ENCODE assay signal across 31 cellular contexts in the genomic region with DNA sequence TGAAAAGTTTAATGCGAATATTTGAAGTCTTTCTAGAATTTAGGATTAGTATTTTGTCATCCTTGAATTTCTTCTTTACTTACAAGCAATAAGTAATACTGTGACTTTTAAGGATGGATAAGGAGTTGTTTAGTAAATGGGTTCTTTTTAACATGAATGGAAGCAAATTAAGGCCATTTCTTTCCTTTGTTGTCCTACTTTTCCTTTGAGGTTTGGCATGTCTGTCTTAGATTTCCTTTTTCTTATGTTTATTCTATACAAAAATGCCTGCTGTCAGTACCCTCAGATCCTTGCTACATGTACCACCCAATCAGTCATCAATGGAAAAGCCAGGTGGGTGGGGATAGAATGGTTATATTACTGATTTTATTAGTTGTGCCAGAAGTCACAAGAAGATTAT. TPM values are rescaled to one million over a fixed set of nuclear protein-coding genes. Genes with fewer than 3 reads are reported as not detected.
DNase-seq lines count a peak whose midpoint lies in the region; ATAC-seq and TF ChIP-seq lines count a peak whose summit lies in the region.
"Had no signal": no experiment of that assay in that cellular context is flagged by ENCODE, and none has a peak within 500 bp of the region (broad histone marks: within the 10 kb centered on the region; RNA-seq: fewer than 3 reads in every experiment).

No MANE protein-coding gene starts in this region.

- H3K9me3 ChIP-seq in H9 (ENCODE audit: control insufficient read depth, low read depth, low read length) (no peaks in the 10 kb centered on the region), smooth muscle cell (replicated peaks; ENCODE audit: low read depth) (no peaks in the 10 kb centered on the region)
- H3K9me3 ChIP-seq: A549; BE2C; BLaER1; BLaER1 treated with 17β-estradiol and CSF1 and Interleukin-3, amounts not matched to agents 10 nM and 100 nM; Caco-2 had no signal

- no peak overlapping the region for H2BK15ac ChIP-seq in H9 (ENCODE audit: low read depth, low read length)

- H3T11ph ChIP-seq in H9 (ENCODE audit: low read length): no peak overlapping the region

- H3K14ac ChIP-seq in H9 (ENCODE audit: insufficient read depth, low read length): no peak overlapping the region

- H4K8ac ChIP-seq in H9 (replicated peaks; ENCODE audit: insufficient read length, low read depth, low read length): no peak overlapping the region

- H2AFZ ChIP-seq in GM23338: no peak overlapping the region
- no peak overlapping the region for H2AFZ ChIP-seq in H9 (ENCODE audit: low read length)
- no peak overlapping the region for H2AFZ ChIP-seq in smooth muscle cell (ENCODE audit: low read depth)

- no peaks in the 10 kb centered on the region; the same call in 1 of the 2 replicates for H3K9me2 ChIP-seq in GM23338 (ENCODE audit: insufficient read depth)

- H2BK20ac ChIP-seq in H9 (ENCODE audit: low read depth, low read length, poor library complexity, severe bottlenecking): no peak overlapping the region

- ATAC-seq in GM23338: no peak
- ATAC-seq: A549; CD8-positive, alpha-beta T cell had no signal

- H3K79me1 ChIP-seq in H9 (ENCODE audit: insufficient read depth, low read depth, low read length, poor library complexity, severe bottlenecking): no peaks in the 10 kb centered on the region

- H4K20me1 ChIP-seq in GM23338 (replicated peaks; ENCODE audit: insufficient read depth) (no peaks in the 10 kb centered on the region), H9 (ENCODE audit: control insufficient read depth, insufficient read depth, insufficient read length) (no peaks in the 10 kb centered on the region), smooth muscle cell (ENCODE audit: low read depth) (peaks cover 10% of the 10 kb centered on the region)
- H4K20me1 ChIP-seq: BLaER1 treated with 17β-estradiol and CSF1 and Interleukin-3, amounts not matched to agents 10 nM and 100 nM had no signal

- H3K36me3 ChIP-seq in GM23338 (ENCODE audit: insufficient read depth) (no peaks in the 10 kb centered on the region), smooth muscle cell (ENCODE audit: low read depth) (peaks cover 1% of the 10 kb centered on the region)

- TF ChIP-seq CTCF in GM23338 (conservative IDR thresholded peaks at IDR 0.05; ENCODE audit: low read depth in 2 of 2): no peak
- no peak for TF ChIP-seq CTCF in H9 (conservative IDR thresholded peaks at IDR 0.05)
- no peak for TF ChIP-seq CTCF in smooth muscle cell (IDR thresholded peaks at IDR 0.05; ENCODE audit: borderline replicate concordance, insufficient read depth, poor library complexity, severe bottlenecking)

- H2AK5ac ChIP-seq in H9 (ENCODE audit: insufficient read length, low read length): no peak overlapping the region

- no peak for DNase-seq in GM23338 (ENCODE audit: low spot score)
- no peak for DNase-seq in H9
- DNase-seq in smooth muscle cell (lab: John Stamatoyannopoulos, UW; ENCODE audit: unreplicated experiment): no peak
- DNase-seq in activated T-cell treated with anti-CD3 and anti-CD28 coated beads, Interleukin-2, amount 50 U/mL, for 48 hours: no peak
- DNase-seq: 8988T; ACHN; AML-193; BE2C; C1 segment of cervical spinal cord; Caco-2; Calu3; CD4-positive, alpha-beta memory T cell; CD4-positive, alpha-beta T cell; CD4-positive, CD25-positive, alpha-beta regulatory T cell; CD8-positive, alpha-beta memory T cell; CD8-positive, alpha-beta T cell; COR-L47; DMS 273 treated with DMSO at 0.1 percent for 48 hours; DMS153; DMS53; DMS79; DMS79 treated with DMSO at 0.1 percent for 48 hours; DND-41; EL had no signal

- H3K56ac ChIP-seq in H9 (ENCODE audit: insufficient read length, low read depth, low read length): no peak overlapping the region

- H3K23ac ChIP-seq in H9 (ENCODE audit: insufficient read length, low read depth, low read length): no peak overlapping the region

- no peak overlapping the region for H2BK120ac ChIP-seq in H9 (ENCODE audit: low read depth, low read length, poor library complexity, severe bottlenecking)

- peaks cover 1% of the 10 kb centered on the region for H3K27me3 Mint-ChIP-seq in GM23338 (ENCODE audit: insufficient read depth, low read depth, poor library complexity)
- no peaks in the 10 kb centered on the region for H3K27me3 Mint-ChIP-seq in H9 (ENCODE audit: low read depth)
- H3K27me3 Mint-ChIP-seq: B cell; CD4-positive, alpha-beta memory T cell; CD4-positive, alpha-beta T cell; CD4-positive, CD25-positive, alpha-beta regulatory T cell; CD8-positive, alpha-beta memory T cell had no signal

- H3K4me1 Mint-ChIP-seq in GM23338 (peaks cover 33% of the 10 kb centered on the region), H9 (peaks cover 25 to 41% of the 10 kb centered on the region in 2 experiments)
- H3K4me1 Mint-ChIP-seq: CD14-positive monocyte had no signal

- H3F3A ChIP-seq in GM23338 (replicated peaks; ENCODE audit: low read depth) (no peaks in the 10 kb centered on the region), smooth muscle cell (ENCODE audit: low read depth) (no peaks in the 10 kb centered on the region)

- no peak overlapping the region for H3K18ac ChIP-seq in H9 (ENCODE audit: insufficient read length, low read depth, low read length)

- H3K4me1 ChIP-seq in GM23338 (ENCODE audit: insufficient read depth) (peaks cover 48% of the 10 kb centered on the region), H9 (ENCODE audit: insufficient read depth, low read length) (peaks cover 9% of the 10 kb centered on the region; the same call in 1 of the 2 replicates), smooth muscle cell (ENCODE audit: low read depth) (no peaks in the 10 kb centered on the region)
- H3K4me1 ChIP-seq: A549; BE2C; BLaER1; BLaER1 treated with 17β-estradiol and CSF1 and Interleukin-3, amounts not matched to agents 10 nM and 100 nM; Caco-2 had no signal

- H3K4ac ChIP-seq in H9 (ENCODE audit: low read depth, low read length): no peak overlapping the region

- no peak overlapping the region for H2BK5ac ChIP-seq in H9 (ENCODE audit: insufficient read length, low read length)

- no peak overlapping the region for H4K91ac ChIP-seq in H9 (ENCODE audit: insufficient read length, low read depth, low read length)

- no peak overlapping the region for H4K5ac ChIP-seq in H9 (ENCODE audit: insufficient read length, low read depth, low read length)

- no peaks in the 10 kb centered on the region for H3K23me2 ChIP-seq in H9 (ENCODE audit: insufficient read length, low read depth, low read length, poor library complexity, severe bottlenecking)

- peak overlapping the region; percentile 22 for H3K4me2 ChIP-seq in GM23338
- peak overlapping the region; percentile 21 for H3K4me2 ChIP-seq in H9 (ENCODE audit: insufficient read depth, insufficient read length, low read length)
- no peak overlapping the region for H3K4me2 ChIP-seq in smooth muscle cell
- H3K4me2 ChIP-seq: A549; BLaER1; BLaER1 treated with 17β-estradiol and CSF1 and Interleukin-3, amounts not matched to agents 10 nM and 100 nM had no signal

- no peak overlapping the region for H3K4me3 Mint-ChIP-seq in GM23338
- H3K4me3 Mint-ChIP-seq in H9: no peak overlapping the region
- H3K4me3 Mint-ChIP-seq: B cell; CD14-positive monocyte; CD4-positive, alpha-beta memory T cell; CD4-positive, alpha-beta T cell; CD4-positive, CD25-positive, alpha-beta regulatory T cell; CD8-positive, alpha-beta memory T cell; CD8-positive, alpha-beta T cell had no signal

- no CpG with 5 or more reads among the region's 1 CpG for WGBS in H9 (ENCODE audit: extremely low coverage, insufficient read length, low lambda C conversion rate)
- 39% methylated on average over 1 of the region's 1 CpG for WGBS in smooth muscle cell (ENCODE audit: low lambda C conversion rate)

- no peak overlapping the region for H3K9ac ChIP-seq in H9 (ENCODE audit: extremely low read depth, insufficient read length, low read length)
- no peak overlapping the region for H3K9ac ChIP-seq in smooth muscle cell (ENCODE audit: low read depth)
- H3K9ac ChIP-seq: BLaER1; BLaER1 treated with 17β-estradiol and CSF1 and Interleukin-3, amounts not matched to agents 10 nM and 100 nM had no signal

- H3K36me3 Mint-ChIP-seq in GM23338 (ENCODE audit: low read depth) (peaks cover 11% of the 10 kb centered on the region; the same call in 2 of the 3 replicates), H9 (ENCODE audit: insufficient read depth in 1 of 3, low read depth in 3 of 3) (peaks cover 2 to 25% (median 13%) of the 10 kb centered on the region in 3 experiments; a peak in 6 of 7 replicates)

- H3K9me3 Mint-ChIP-seq in GM23338 (no peaks in the 10 kb centered on the region), H9 (no peaks in the 10 kb centered on the region)
- H3K9me3 Mint-ChIP-seq: CD4-positive, alpha-beta memory T cell; CD4-positive, alpha-beta T cell; CD4-positive, CD25-positive, alpha-beta regulatory T cell; CD8-positive, alpha-beta memory T cell; CD8-positive, alpha-beta T cell had no signal

- H3K79me2 ChIP-seq in GM23338 (replicated peaks; ENCODE audit: insufficient read depth) (no peaks in the 10 kb centered on the region), H9 (ENCODE audit: insufficient read depth, low read length) (no peaks in the 10 kb centered on the region), smooth muscle cell (ENCODE audit: low read depth) (peaks cover 5% of the 10 kb centered on the region)

- no peak overlapping the region for H3K27ac ChIP-seq in GM23338 (ENCODE audit: low read depth)
- no peak overlapping the region for H3K27ac ChIP-seq in H9 (ENCODE audit: insufficient read length, low read depth, low read length)
- no peak overlapping the region for H3K27ac ChIP-seq in smooth muscle cell (ENCODE audit: low read depth)
- H3K27ac ChIP-seq: 22Rv1; A549; BLaER1; BLaER1 treated with 17β-estradiol and CSF1 and Interleukin-3, amounts not matched to agents 10 nM and 100 nM; C4-2B had no signal

- H3K27ac Mint-ChIP-seq in GM23338: no peak overlapping the region
- no peak overlapping the region for H3K27ac Mint-ChIP-seq in H9
- H3K27ac Mint-ChIP-seq: B cell; CD14-positive monocyte; CD4-positive, alpha-beta memory T cell; CD4-positive, alpha-beta T cell; CD4-positive, CD25-positive, alpha-beta regulatory T cell; CD8-positive, alpha-beta memory T cell; CD8-positive, alpha-beta T cell had no signal

- H2BK12ac ChIP-seq in H9 (ENCODE audit: insufficient read length, low read depth, low read length): no peak overlapping the region

- H3K4me3 ChIP-seq in GM23338: peak overlapping the region; percentile 11; the same call in 1 of the 2 replicates
- H3K4me3 ChIP-seq in smooth muscle cell: no peak overlapping the region
- H3K4me3 ChIP-seq: A549; BLaER1; BLaER1 treated with 17β-estradiol and CSF1 and Interleukin-3, amounts not matched to agents 10 nM and 100 nM had no signal

- H3K27me3 ChIP-seq in GM23338 (ENCODE audit: insufficient read depth) (no peaks in the 10 kb centered on the region), H9 (ENCODE audit: insufficient read depth, low read length) (no peaks in the 10 kb centered on the region), smooth muscle cell (ENCODE audit: low read depth) (no peaks in the 10 kb centered on the region)
- H3K27me3 ChIP-seq: BE2C; BLaER1; BLaER1 treated with 17β-estradiol and CSF1 and Interleukin-3, amounts not matched to agents 10 nM and 100 nM had no signal

RNA-seq across cellular contexts. Expression of a gene that starts 10.2 kb away (rescaled TPM):
- total RNA-seq in GM23338 (2014; rRNA removed; shearing (Covaris generic)): 16.3 and 24.2 TPM in 2 replicates
- polyA plus RNA-seq in GM23338 (2016; fragmentation: Nextera tagmentation; extraction: Ambion mirVana) (10.7 and 12.9 TPM in 2 replicates), smooth muscle cell (11.1 and 16.3 TPM in 2 replicates)
- total RNA-seq in H9 (2021) (20.1 and 21.2 TPM in 2 replicates), smooth muscle cell (15.9 and 21.8 TPM in 2 replicates)
